ENCODE assay signal across 28 cellular contexts in genomic region chrX:20519077-20519617, GRCh38.
"Had no signal": no experiment of that assay in that cellular context is flagged by ENCODE, and none has a peak within 500 bp of the region (broad histone marks: within the 10 kb centered on the region; RNA-seq: fewer than 3 reads in every experiment).

No MANE protein-coding gene starts in this region.

- H3K9ac ChIP-seq: parathyroid adenoma had no signal

- H3K27me3 ChIP-seq: colonic mucosa, esophagus squamous epithelium, gastroesophageal sphincter, suprapubic skin had no signal

- DNase-seq: activated CD4-positive, alpha-beta T cell treated with anti-CD3 and anti-CD28 coated beads, Interleukin-2, amount 10 ng/mL, durations not matched to agents 7 days and 5 days; activated CD4-positive, CD25-positive, alpha-beta regulatory T cell treated with anti-CD3 and anti-CD28 coated beads, Interleukin-2, amount 50 U/mL, for 72 hours; activated naive CD4-positive, alpha-beta T cell; activated T-cell treated with anti-CD3 and anti-CD28 coated beads, Interleukin-2, amount 50 U/mL, for 1 hour; amniotic stem cell; colonic mucosa; dorsolateral prefrontal cortex; effector memory CD8-positive, alpha-beta T cell; esophagus squamous epithelium; heart left ventricle; left lung; nephron progenitor cell; nucleus accumbens; right cardiac atrium; stimulated activated CD4-positive, alpha-beta T cell treated with anti-CD3 and anti-CD28 coated beads, Interleukin-12 subunit alpha, Interleukin-12 subunit beta, amount 100 ng/mL, for 4 hours; stomach; T-helper 1 cell; WERI-Rb-1 had no signal

- H3K27me3 Mint-ChIP-seq: activated naive CD8-positive, alpha-beta T cell; effector memory CD8-positive, alpha-beta T cell had no signal

- H3K4me3 Mint-ChIP-seq: activated CD4-positive, alpha-beta T cell treated with anti-CD3 and anti-CD28 coated beads, Interleukin-2, amount 10 ng/mL, durations not matched to agents 7 days and 5 days; activated naive CD8-positive, alpha-beta T cell; effector memory CD8-positive, alpha-beta T cell; nephron progenitor cell had no signal

- H3K27ac Mint-ChIP-seq: activated CD4-positive, alpha-beta T cell treated with anti-CD3 and anti-CD28 coated beads, Interleukin-2, amount 10 ng/mL, durations not matched to agents 7 days and 5 days; activated naive CD8-positive, alpha-beta T cell; activated T-helper 2 cell treated with anti-CD3 and anti-CD28 coated beads, Interferon-gamma antibody, Interleukin-2, Interleukin-4, amounts not matched to agents 10 μg/mL and 5 μg/mL and 100 μg/mL, durations not matched to agents 14 hours and 24 hours and 36 hours; effector memory CD8-positive, alpha-beta T cell; nephron progenitor cell had no signal

- H3K9me3 ChIP-seq: breast epithelium, colonic mucosa, esophagus squamous epithelium, gastroesophageal sphincter, heart left ventricle, left lung, stomach, suprapubic skin, tibial nerve had no signal

- H3K36me3 ChIP-seq: breast epithelium, colonic mucosa, esophagus squamous epithelium, gastroesophageal sphincter, heart left ventricle, left lung, stomach, suprapubic skin, tibial nerve, WERI-Rb-1 had no signal

- H2AFZ ChIP-seq: parathyroid adenoma had no signal

- H3K27ac ChIP-seq: breast epithelium, colonic mucosa, esophagus squamous epithelium, gastroesophageal sphincter, heart left ventricle, left lung, parathyroid adenoma, stomach, suprapubic skin, tibial nerve, WERI-Rb-1 had no signal

- H3K4me3 ChIP-seq: breast epithelium, colonic mucosa, dorsolateral prefrontal cortex, esophagus squamous epithelium, gastroesophageal sphincter, heart left ventricle, left lung, stomach, suprapubic skin, tibial nerve had no signal

- H3K4me1 ChIP-seq: breast epithelium, colonic mucosa, esophagus squamous epithelium, gastroesophageal sphincter, parathyroid adenoma, stomach, suprapubic skin, tibial nerve had no signal

- ATAC-seq: effector memory CD8-positive, alpha-beta T cell; gastroesophageal sphincter; heart left ventricle; left lung; right cardiac atrium had no signal

- H3K9me3 Mint-ChIP-seq: effector memory CD8-positive, alpha-beta T cell; nephron progenitor cell had no signal

- FAIRE-seq: endothelial cell of umbilical vein, TTC549, urothelium cell line had no signal

- H3K79me2 ChIP-seq: parathyroid adenoma had no signal
